Comparison of ENCODE assay signal across 13 cellular contexts in genomic region chr22:26666035-26666338, GRCh38. TPM values are rescaled to one million over a fixed set of nuclear protein-coding genes. Genes with fewer than 3 reads are reported as not detected.
DNase-seq lines count a peak whose midpoint lies in the region; ATAC-seq and TF ChIP-seq lines count a peak whose summit lies in the region.
"Had no signal": no experiment of that assay in that cellular context is flagged by ENCODE, and none has a peak within 500 bp of the region (broad histone marks: within the 10 kb centered on the region; RNA-seq: fewer than 3 reads in every experiment).

No MANE protein-coding gene starts in this region.

- ATAC-seq in HG02610 (IDR thresholded peaks at IDR 0.05; ENCODE audit: unreplicated experiment) (peak; percentile 8), natural killer cell (no peak), HG02970 (IDR thresholded peaks at IDR 0.05; ENCODE audit: low FRiP score, unreplicated experiment) (no peak), HG03460 (IDR thresholded peaks at IDR 0.05; ENCODE audit: unreplicated experiment) (no peak)

- no peaks in the 10 kb centered on the region for H3K9me3 Mint-ChIP-seq in activated CD4-positive, alpha-beta T cell treated with anti-CD3 and anti-CD28 coated beads, Interleukin-2, amount 10 ng/mL, durations not matched to agents 24 days and 14 days
- no peaks in the 10 kb centered on the region for H3K9me3 Mint-ChIP-seq in activated naive CD8-positive, alpha-beta T cell treated with anti-CD3 and anti-CD28 coated beads for 36 hours
- H3K9me3 Mint-ChIP-seq in natural killer cell, result no peaks in the 10 kb centered on the region
- H3K9me3 Mint-ChIP-seq: IgD-negative memory B cell had no signal

- no peak for TF ChIP-seq CTCF in natural killer cell (IDR thresholded peaks at IDR 0.05)

- intact Hi-C loops in activated CD4-positive, alpha-beta T cell treated with anti-CD3 and anti-CD28 coated beads, Interleukin-2, amount 10 ng/mL, durations not matched to agents 24 days and 14 days (cut with micrococcal nuclease), result no loop called here
- intact Hi-C loops in natural killer cell (cut with micrococcal nuclease), result no loop called here

- peak overlapping the region; percentile 90 for H3K27ac Mint-ChIP-seq in activated CD4-positive, alpha-beta T cell treated with anti-CD3 and anti-CD28 coated beads, Interleukin-2, amount 10 ng/mL, durations not matched to agents 24 days and 14 days
- peak overlapping the region; percentile 93 for H3K27ac Mint-ChIP-seq in activated naive CD8-positive, alpha-beta T cell treated with anti-CD3 and anti-CD28 coated beads for 36 hours
- peak overlapping the region; percentile 82 to 88 for H3K27ac Mint-ChIP-seq in natural killer cell

- peaks cover 49% of the 10 kb centered on the region for H3K36me3 Mint-ChIP-seq in activated CD4-positive, alpha-beta T cell treated with anti-CD3 and anti-CD28 coated beads, Interleukin-2, amount 10 ng/mL, durations not matched to agents 24 days and 14 days (ENCODE audit: low read depth)
- no peaks in the 10 kb centered on the region for H3K36me3 Mint-ChIP-seq in activated naive CD8-positive, alpha-beta T cell treated with anti-CD3 and anti-CD28 coated beads for 36 hours
- no peaks in the 10 kb centered on the region for H3K36me3 Mint-ChIP-seq in natural killer cell

- H3K4me1 Mint-ChIP-seq in activated CD4-positive, alpha-beta T cell treated with anti-CD3 and anti-CD28 coated beads, Interleukin-2, amount 10 ng/mL, durations not matched to agents 24 days and 14 days, result peaks cover 60% of the 10 kb centered on the region
- H3K4me1 Mint-ChIP-seq in activated naive CD8-positive, alpha-beta T cell treated with anti-CD3 and anti-CD28 coated beads for 36 hours, result peaks cover 43% of the 10 kb centered on the region
- peaks cover 49 to 51% of the 10 kb centered on the region in 2 donors for H3K4me1 Mint-ChIP-seq in natural killer cell

- peak overlapping the region; percentile 29 for H3K4me3 Mint-ChIP-seq in activated CD4-positive, alpha-beta T cell treated with anti-CD3 and anti-CD28 coated beads, Interleukin-2, amount 10 ng/mL, durations not matched to agents 24 days and 14 days
- peak overlapping the region; percentile 73 for H3K4me3 Mint-ChIP-seq in activated naive CD8-positive, alpha-beta T cell treated with anti-CD3 and anti-CD28 coated beads for 36 hours
- H3K4me3 Mint-ChIP-seq in natural killer cell, result no peak overlapping the region

- H3K27me3 Mint-ChIP-seq in activated CD4-positive, alpha-beta T cell treated with anti-CD3 and anti-CD28 coated beads, Interleukin-2, amount 10 ng/mL, durations not matched to agents 24 days and 14 days, result no peaks in the 10 kb centered on the region
- no peaks in the 10 kb centered on the region for H3K27me3 Mint-ChIP-seq in activated naive CD8-positive, alpha-beta T cell treated with anti-CD3 and anti-CD28 coated beads for 36 hours
- H3K27me3 Mint-ChIP-seq in natural killer cell (ENCODE audit: low read depth in 2 of 2), result no peaks in the 10 kb centered on the region

- no peak for DNase-seq in activated CD4-positive, alpha-beta T cell treated with anti-CD3 and anti-CD28 coated beads, Interleukin-2, amount 10 ng/mL, durations not matched to agents 24 days and 14 days
- DNase-seq in activated CD4-positive, alpha-beta T cell treated with anti-CD3 and anti-CD28 coated beads, Interleukin-2, amount 50 U/mL, for 1 hour, result no peak
- no peak for DNase-seq in activated naive CD8-positive, alpha-beta T cell treated with anti-CD3 and anti-CD28 coated beads for 36 hours
- no peak for DNase-seq in natural killer cell
- DNase-seq in occipital lobe (lab: John Stamatoyannopoulos, UW), result no peak
- DNase-seq: NCI-H1417 treated with DMSO at 0.1 percent for 48 hours had no signal

RNA-seq across cellular contexts. Expression of gene MIAT, which starts 8.6 kb away (rescaled TPM):
- total RNA-seq in activated CD4-positive, alpha-beta T cell treated with anti-CD3 and anti-CD28 coated beads, Interleukin-2, amount 10 ng/mL, durations not matched to agents 24 days and 14 days, result 38.4 and 42.3 TPM in 2 replicates
- total RNA-seq in activated naive CD8-positive, alpha-beta T cell treated with anti-CD3 and anti-CD28 coated beads for 36 hours, result 1 to 10 TPM; 5.1 to 5.9 TPM
- total RNA-seq in natural killer cell (100 to 1,000 TPM in 1 of 3 donors, 10 to 100 TPM in 2; 75.3 to 105 (median 76.3) TPM), occipital lobe (221 TPM)

RNA-seq across cellular contexts. Expression of gene CRYBA4, which starts 44.2 kb away (rescaled TPM):
- total RNA-seq in activated CD4-positive, alpha-beta T cell treated with anti-CD3 and anti-CD28 coated beads, Interleukin-2, amount 10 ng/mL, durations not matched to agents 24 days and 14 days, result not detected in 2 replicates
- total RNA-seq in activated naive CD8-positive, alpha-beta T cell treated with anti-CD3 and anti-CD28 coated beads for 36 hours, result not detected
- total RNA-seq in natural killer cell, result under 1 TPM in 1 of 3 donors, not detected in 2; 0.59 TPM
- total RNA-seq in occipital lobe, result not detected
- total RNA-seq: esophagus mucosa, liver, PC-3 had no signal

RNA-seq across cellular contexts. Expression of gene CRYBB1, which starts 48.2 kb away (rescaled TPM):
- not detected in 2 replicates for total RNA-seq in activated CD4-positive, alpha-beta T cell treated with anti-CD3 and anti-CD28 coated beads, Interleukin-2, amount 10 ng/mL, durations not matched to agents 24 days and 14 days
- total RNA-seq in activated naive CD8-positive, alpha-beta T cell treated with anti-CD3 and anti-CD28 coated beads for 36 hours, result not detected
- total RNA-seq in natural killer cell (not detected), occipital lobe (0.62 TPM)
- total RNA-seq: esophagus mucosa, PC-3 had no signal
